Comparison of ENCODE assay signal across 26 cellular contexts in the genomic region with DNA sequence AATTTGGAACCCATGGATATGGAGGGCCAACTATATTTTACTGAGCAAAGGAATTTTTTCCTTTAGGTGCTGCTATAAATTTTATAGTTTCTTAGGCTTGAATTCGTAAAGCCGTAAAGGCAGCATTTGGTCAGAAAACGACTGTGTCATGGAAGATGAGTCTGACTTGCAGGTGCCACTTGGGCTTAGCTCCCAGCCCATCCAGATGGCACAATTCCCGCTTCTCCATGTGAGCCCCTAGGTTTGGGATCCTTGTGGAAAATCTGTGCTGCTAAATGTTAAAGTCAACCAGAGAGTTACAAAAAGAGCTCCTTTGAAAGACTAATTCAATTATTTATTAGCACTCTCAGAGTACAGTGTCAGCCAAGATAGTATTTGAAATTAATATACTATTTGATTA.
"Had no signal": no experiment of that assay in that cellular context is flagged by ENCODE, and none has a peak within 500 bp of the region (broad histone marks: within the 10 kb centered on the region; RNA-seq: fewer than 3 reads in every experiment).

No MANE protein-coding gene starts in this region.

- ATAC-seq: foreskin keratinocyte; mucosa of descending colon; naive thymus-derived CD4-positive, alpha-beta T cell; right lobe of liver; stimulated activated naive B cell treated with anti-CD40 and anti-IgM and Interleukin-4, amounts not matched to agents 10 μg/mL and 1 μg/mL and 100 μg/mL, for 72 hours; upper lobe of right lung had no signal

- H3K4me2 ChIP-seq: neural progenitor cell had no signal

- H3K36me3 Mint-ChIP-seq: immature natural killer cell, mesothelial cell of epicardium, neural progenitor cell had no signal

- H3K4me3 Mint-ChIP-seq: dendritic cell treated with granulocyte-macrophage colony-stimulating factor and Interleukin-4, amounts not matched to agents 40 ng/mL and 50 ng/mL, for 4 days; immature natural killer cell; mesothelial cell of epicardium; naive thymus-derived CD4-positive, alpha-beta T cell; nephron; neural progenitor cell; stimulated activated naive B cell treated with anti-CD40 and anti-IgM and Interleukin-4, amounts not matched to agents 10 μg/mL and 1 μg/mL and 100 μg/mL, for 72 hours; stimulated activated naive CD8-positive, alpha-beta T cell treated with anti-CD3 and anti-CD28 coated beads, Interleukin-15, Interleukin-2, amounts not matched to agents 100 ng/mL and 50 ng/mL, for 24 hours had no signal

- H3K4me1 ChIP-seq: colonic mucosa, foreskin keratinocyte, right lobe of liver, suprapubic skin, transverse colon, upper lobe of right lung, uterus had no signal

- H3K27ac ChIP-seq: colonic mucosa, esophagus muscularis mucosa, foreskin keratinocyte, neural progenitor cell, ovary, right lobe of liver, suprapubic skin, transverse colon, upper lobe of right lung, uterus had no signal

- H3K4me1 Mint-ChIP-seq: immature natural killer cell; naive thymus-derived CD4-positive, alpha-beta T cell; stimulated activated naive B cell treated with anti-CD40 and anti-IgM and Interleukin-4, amounts not matched to agents 10 μg/mL and 1 μg/mL and 100 μg/mL, for 72 hours had no signal

- H3K36me3 ChIP-seq: colonic mucosa, esophagus muscularis mucosa, neural progenitor cell, ovary, right lobe of liver, suprapubic skin, transverse colon, upper lobe of right lung, uterus had no signal

- H3K9me3 Mint-ChIP-seq: mesothelial cell of epicardium; nephron; neural progenitor cell; stimulated activated naive B cell treated with anti-CD40 and anti-IgM and Interleukin-4, amounts not matched to agents 10 μg/mL and 1 μg/mL and 100 μg/mL, for 72 hours had no signal

- DNase-seq: colonic mucosa; effector memory CD4-positive, alpha-beta T cell; foreskin keratinocyte; glutamatergic neuron; hypothalamus; immature natural killer cell; mesenchymal stem cell; mucosa of descending colon; naive thymus-derived CD4-positive, alpha-beta T cell; ovary; right lobe of liver; small intestine; stimulated activated CD4-positive, alpha-beta T cell treated with anti-CD3 and anti-CD28 coated beads, Interleukin-15, amount 100 ng/mL, for 24 hours; stimulated activated CD4-positive, alpha-beta T cell treated with anti-CD3 and anti-CD28 coated beads, Interleukin-2, amount 100 ng/mL, for 48 hours; stimulated activated naive B cell treated with anti-CD40 and anti-IgM and Interleukin-4, amounts not matched to agents 10 μg/mL and 1 μg/mL and 100 μg/mL, for 72 hours; transverse colon; upper lobe of right lung; uterus had no signal

- H3K27me3 Mint-ChIP-seq: dendritic cell treated with granulocyte-macrophage colony-stimulating factor and Interleukin-4, amounts not matched to agents 40 ng/mL and 50 ng/mL, for 4 days; naive thymus-derived CD4-positive, alpha-beta T cell; stimulated activated naive B cell treated with anti-CD40 and anti-IgM and Interleukin-4, amounts not matched to agents 10 μg/mL and 1 μg/mL and 100 μg/mL, for 72 hours; stimulated activated naive CD8-positive, alpha-beta T cell treated with anti-CD3 and anti-CD28 coated beads, Interleukin-15, Interleukin-2, amounts not matched to agents 100 ng/mL and 50 ng/mL, for 24 hours had no signal

- H3K9me3 ChIP-seq: colonic mucosa, esophagus muscularis mucosa, mucosa of descending colon, ovary, right lobe of liver, suprapubic skin, transverse colon, upper lobe of right lung, uterus had no signal

- H3K27ac Mint-ChIP-seq: dendritic cell treated with granulocyte-macrophage colony-stimulating factor and Interleukin-4, amounts not matched to agents 40 ng/mL and 50 ng/mL, for 4 days; immature natural killer cell; mesothelial cell of epicardium; naive thymus-derived CD4-positive, alpha-beta T cell; nephron; neural progenitor cell; stimulated activated naive B cell treated with anti-CD40 and anti-IgM and Interleukin-4, amounts not matched to agents 10 μg/mL and 1 μg/mL and 100 μg/mL, for 72 hours; stimulated activated naive CD8-positive, alpha-beta T cell treated with anti-CD3 and anti-CD28 coated beads, Interleukin-15, Interleukin-2, amounts not matched to agents 100 ng/mL and 50 ng/mL, for 24 hours had no signal

- H2AFZ ChIP-seq: neural progenitor cell had no signal

- H3K4me3 ChIP-seq: colonic mucosa, esophagus muscularis mucosa, lung, mucosa of descending colon, neural progenitor cell, ovary, right lobe of liver, suprapubic skin, transverse colon, upper lobe of right lung, uterus had no signal
